In the genomic region with DNA sequence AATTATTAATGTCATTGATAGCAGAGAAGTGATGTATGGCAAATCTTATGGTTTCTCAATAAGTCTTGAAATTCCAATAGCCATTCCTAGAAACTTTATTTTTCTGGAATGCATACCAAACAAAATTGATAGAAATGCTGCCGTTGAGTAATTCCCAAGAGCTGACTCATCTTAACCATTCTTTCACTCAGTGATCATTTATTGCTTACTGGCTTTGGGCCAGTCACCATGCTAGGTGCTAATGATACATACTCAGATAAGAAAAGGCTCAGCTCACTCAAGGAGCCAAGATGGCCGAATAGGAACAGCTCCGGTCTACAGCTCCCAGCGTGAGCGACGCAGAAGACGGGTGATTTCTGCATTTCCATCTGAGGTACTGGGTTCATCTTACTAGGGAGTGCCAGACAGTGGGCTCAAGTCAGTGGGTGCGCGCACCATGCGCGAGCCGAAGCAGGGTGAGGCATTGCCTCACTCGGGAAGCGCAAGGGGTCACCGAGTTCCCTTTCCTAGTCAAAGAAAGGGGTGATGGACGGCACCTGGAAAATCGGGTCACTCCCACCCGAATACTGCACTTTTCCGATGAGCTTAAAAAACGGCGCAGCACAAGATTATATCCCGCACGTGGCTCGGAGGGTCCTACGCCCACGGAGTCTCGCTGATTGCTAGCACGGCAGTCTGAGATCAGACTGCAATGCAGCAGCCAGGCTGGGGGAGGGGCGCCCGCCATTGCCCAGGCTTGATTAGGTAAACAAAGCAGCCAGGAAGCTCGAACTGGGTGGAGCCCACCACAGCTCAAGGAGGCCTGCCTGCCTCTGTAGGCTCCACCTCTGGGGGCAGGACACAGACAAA, we compare ENCODE assay signal across 8 cellular contexts.
A peak's percentile ranks its signal among the peaks of the same experiment; 100 is the strongest.
DNase-seq lines count a peak whose midpoint lies in the region; FAIRE-seq and TF ChIP-seq lines count a peak whose summit lies in the region.
"Not testable (repeated sequence)": the region's sequence is repeated elsewhere in the genome, so short reads cannot be mapped to it uniquely, and the experiment has no call there.

No MANE protein-coding gene starts in this region.

- not testable (repeated sequence) for H3K27me3 ChIP-seq in ACC112 (ENCODE audit: insufficient read depth, low read length); HUES6 (ENCODE audit: control insufficient read depth, insufficient read depth, low read length)

- not testable (repeated sequence) for TF ChIP-seq POLR2A in H54 (IDR thresholded peaks at IDR 0.05; ENCODE audit: low read depth, low read length)

- not testable (repeated sequence) for H3K4me1 ChIP-seq in ACC112 (ENCODE audit: control insufficient read depth, insufficient read depth, low read length, unreplicated experiment); HUES6 (ENCODE audit: control insufficient read depth, insufficient read depth, low read length)

- not testable (repeated sequence) for H3K79me2 ChIP-seq in ACC112 (ENCODE audit: control insufficient read depth, insufficient read depth, low read length, unreplicated experiment)

- TF ChIP-seq CTCF in epithelial cell of proximal tubule (conservative IDR thresholded peaks at IDR 0.05; ENCODE audit: low read depth, low read length) = not testable (repeated sequence)

- H2AFZ ChIP-seq in ACC112 (ENCODE audit: low read length, unreplicated experiment) = not testable (repeated sequence)

- not testable (repeated sequence) for H3K9me3 ChIP-seq in HUES6 (ENCODE audit: control insufficient read depth, insufficient read depth, low read depth, low read length)

- H3K9ac ChIP-seq in HUES6 (ENCODE audit: low read length) = peak overlapping the region; percentile 44

- H3K36me3 ChIP-seq in ACC112 (ENCODE audit: insufficient read depth, low read length); HUES6 (ENCODE audit: control insufficient read depth, insufficient read depth, low read length): not testable (repeated sequence)

- FAIRE-seq in H54 (lab: Jason Lieb, UNC) = peak; percentile 38
- not testable (repeated sequence) for FAIRE-seq in RCC 7860 (lab: Jason Lieb, UNC)

- DNase-seq in H54 (ENCODE audit: insufficient read length, low spot score) = peak; percentile 15
- peak; percentile 27 for DNase-seq in RCC 7860 (ENCODE audit: low spot score)
- peak; percentile 78 for DNase-seq in astrocyte of the hippocampus (ENCODE audit: low read depth, low spot score)
- DNase-seq in epithelial cell of proximal tubule (ENCODE audit: low read depth) = peak; percentile 52
- DNase-seq in kidney glomerular epithelial cell (lab: John Stamatoyannopoulos, UW) = peak; percentile 57
- DNase-seq in skeletal muscle cell (ENCODE audit: low read depth) = peak; percentile 16

- H3K27ac ChIP-seq in ACC112 (ENCODE audit: low read depth, low read length) = not testable (repeated sequence)
- H3K27ac ChIP-seq in HUES6 (ENCODE audit: low read depth, low read length) = peak overlapping the region; percentile 57; the same call in 1 of the 2 replicates

- H3K4me3 ChIP-seq in ACC112 (ENCODE audit: low read depth, low read length) = peak overlapping the region; percentile 41; the same call in 1 of the 2 replicates
- H3K4me3 ChIP-seq in HUES6 (ENCODE audit: low read depth, low read length); epithelial cell of proximal tubule (ENCODE audit: low read depth, low read length); skeletal muscle cell (ENCODE audit: low read depth, low read length): not testable (repeated sequence)

Comparison
In these comparisons a context has a peak if more than half of its experiments do, and no peak if none do; other contexts are left out.
1. DNase-seq: peak in every context shown above with its lines; median percentile 78 in astrocyte of the hippocampus; 57 in kidney glomerular epithelial cell; 52 in epithelial cell of proximal tubule; 27 in RCC 7860; 16 in skeletal muscle cell; 15 in H54.